ENCODE assay signal across 28 cellular contexts in the genomic region with DNA sequence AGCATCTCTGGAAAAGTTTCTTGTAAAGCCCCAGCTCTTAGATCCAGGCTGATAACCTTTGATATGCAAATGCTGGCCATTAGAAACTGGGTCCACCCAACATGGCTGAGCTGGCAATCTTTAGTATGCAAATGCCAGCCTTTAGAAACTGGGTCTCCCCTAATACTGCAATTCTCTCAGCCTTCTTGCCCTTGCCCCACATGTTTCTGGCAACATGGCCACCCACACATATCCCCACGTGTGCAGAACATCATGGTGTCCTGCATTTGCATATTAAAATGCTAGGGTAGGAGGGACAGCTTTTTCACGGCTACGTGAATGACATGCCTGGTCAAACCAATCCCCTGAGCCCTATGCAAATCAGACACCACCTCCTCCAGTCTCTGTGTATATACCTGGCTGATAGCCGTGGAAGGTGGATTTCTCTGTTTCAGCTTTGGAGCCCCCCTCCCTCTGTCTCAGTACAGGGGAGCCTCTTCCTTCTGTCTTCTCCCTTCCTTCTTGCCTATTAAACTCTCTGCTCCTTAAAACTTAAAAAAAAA.
"Had no signal": no experiment of that assay in that cellular context is flagged by ENCODE, and none has a peak within 500 bp of the region (broad histone marks: within the 10 kb centered on the region; RNA-seq: fewer than 3 reads in every experiment).

No MANE protein-coding gene starts in this region.

- H3K36me3 ChIP-seq: left ventricle myocardium inferior, neural progenitor cell, neutrophil, right atrium auricular region, suprapubic skin, thoracic aorta, tibial artery, upper lobe of right lung had no signal

- H3K4me1 ChIP-seq: left ventricle myocardium inferior, neural progenitor cell, parathyroid adenoma, right atrium auricular region, suprapubic skin, tibial artery, upper lobe of right lung had no signal

- H3K27me3 Mint-ChIP-seq: naive B cell; stimulated activated naive CD8-positive, alpha-beta T cell treated with anti-CD3 and anti-CD28 coated beads, Interleukin-15, Interleukin-2, amounts not matched to agents 100 ng/mL and 50 ng/mL, for 24 hours had no signal

- FAIRE-seq: urothelium cell line had no signal

- DNase-seq: hippocampal formation; islet precursor cell; left ventricle myocardium inferior; mesendoderm; naive B cell; natural killer cell; nephron progenitor cell; occipital lobe; stimulated activated CD4-positive, alpha-beta T cell treated with anti-CD3 and anti-CD28 coated beads, Interleukin-12 subunit alpha, Interleukin-12 subunit beta, amount 100 ng/mL, for 4 hours; stimulated activated CD4-positive, alpha-beta T cell treated with anti-CD3 and anti-CD28 coated beads, Interleukin-15, amount 100 ng/mL, for 24 hours; stimulated activated CD4-positive, alpha-beta T cell treated with anti-CD3 and anti-CD28 coated beads, Interleukin-2, amount 100 ng/mL, for 24 hours; stimulated activated CD4-positive, alpha-beta T cell treated with anti-CD3 and anti-CD28 coated beads, Interleukin-4, amount 100 ng/mL, for 1 hour; stimulated activated naive CD4-positive, alpha-beta T cell; tibial artery; trophoblast cell; upper lobe of right lung had no signal

- H3K4me1 Mint-ChIP-seq: mesothelial cell of epicardium, naive B cell, natural killer cell, nephron progenitor cell, neural progenitor cell had no signal

- H3K79me2 ChIP-seq: parathyroid adenoma had no signal

- H3K9me3 ChIP-seq: left ventricle myocardium inferior, neutrophil, right atrium auricular region, suprapubic skin, thoracic aorta, tibial artery, upper lobe of right lung had no signal

- H3K27ac ChIP-seq: left ventricle myocardium inferior, neural progenitor cell, neutrophil, parathyroid adenoma, right atrium auricular region, skin epidermis, suprapubic skin, thoracic aorta, tibial artery, upper lobe of right lung had no signal

- H3K36me3 Mint-ChIP-seq: mesothelial cell of epicardium, naive B cell, natural killer cell, neural progenitor cell had no signal

- H3K27me3 ChIP-seq: neural progenitor cell, neutrophil, right atrium auricular region, suprapubic skin, tibial artery, upper lobe of right lung had no signal

- H3K4me3 Mint-ChIP-seq: mesothelial cell of epicardium; naive B cell; natural killer cell; nephron progenitor cell; neural progenitor cell; stimulated activated naive CD8-positive, alpha-beta T cell treated with anti-CD3 and anti-CD28 coated beads, Interleukin-15, Interleukin-2, amounts not matched to agents 100 ng/mL and 50 ng/mL, for 24 hours had no signal

- H3K27ac Mint-ChIP-seq: mesothelial cell of epicardium; naive B cell; natural killer cell; nephron progenitor cell; neural progenitor cell; stimulated activated naive CD8-positive, alpha-beta T cell treated with anti-CD3 and anti-CD28 coated beads, Interleukin-15, Interleukin-2, amounts not matched to agents 100 ng/mL and 50 ng/mL, for 24 hours had no signal

- H3K4me2 ChIP-seq: neural progenitor cell had no signal

- H3K9ac ChIP-seq: neural progenitor cell, parathyroid adenoma had no signal

- H2AFZ ChIP-seq: neural progenitor cell, parathyroid adenoma had no signal

- ATAC-seq: natural killer cell, sciatic nerve, upper lobe of right lung had no signal

- H3K4me3 ChIP-seq: left ventricle myocardium inferior, lung, neural progenitor cell, right atrium auricular region, skin epidermis, suprapubic skin, thoracic aorta, tibial artery, upper lobe of right lung had no signal

- H3K9me3 Mint-ChIP-seq: neural progenitor cell; stimulated activated naive CD8-positive, alpha-beta T cell treated with anti-CD3 and anti-CD28 coated beads, Interleukin-15, Interleukin-2, amounts not matched to agents 100 ng/mL and 50 ng/mL, for 24 hours had no signal
